8 cellular contexts compared by ENCODE assay signal in genomic region chr2:58571181-58571852, GRCh38.
DNase-seq lines count a peak whose midpoint lies in the region; ATAC-seq, FAIRE-seq and TF ChIP-seq lines count a peak whose summit lies in the region.

No MANE protein-coding gene starts in this region.

- H3K9me3 ChIP-seq in prostate gland, result no peaks in the 10 kb centered on the region

- TF ChIP-seq CTCF in D721Med (IDR thresholded peaks at IDR 0.05; ENCODE audit: insufficient read depth, missing control alignments) (peak; percentile 87), prostate gland (IDR thresholded peaks at IDR 0.05) (peak in 3 of 4 experiments; percentile 44 to 74 (median 56))

- H3K27me3 ChIP-seq in prostate gland (replicated peaks; ENCODE audit: insufficient read depth), result no peaks in the 10 kb centered on the region

- H3K4me3 ChIP-seq in prostate gland, result no peak overlapping the region

- FAIRE-seq in D721Med (lab: Jason Lieb, UNC), result peak; percentile 72

- no peak for TF ChIP-seq POLR2A in prostate gland (IDR thresholded peaks at IDR 0.05)

- 16% methylated on average over 10 of the region's 10 CpGs for WGBS in prostate gland

- no peaks in the 10 kb centered on the region for H3K4me1 ChIP-seq in prostate gland (replicated peaks)

- intact Hi-C loops in prostate gland (cut with DNase I), result no loop called here

- DNase-seq in D721Med (ENCODE audit: insufficient read length, low spot score) (no peak), NCI-H2081 treated with DMSO at 0.1 percent for 48 hours (lab: John Stamatoyannopoulos, UW) (peak; percentile 69), T1000 (lab: John Stamatoyannopoulos, UW) (peak; percentile 16), foreskin melanocyte (peak; percentile 66), prostate gland (ENCODE audit: low spot score) (peak; percentile 53)
- no peak for DNase-seq in activated T-cell treated with anti-CD3 and anti-CD28 coated beads, Interleukin-2, amount 50 U/mL, for 48 hours

- H3K36me3 ChIP-seq in prostate gland, result no peaks in the 10 kb centered on the region

- no peak overlapping the region for H3K27ac ChIP-seq in prostate gland

- ATAC-seq in GM19035 (IDR thresholded peaks at IDR 0.05; ENCODE audit: unreplicated experiment), result peak; percentile 82
- peak; percentile 83 for ATAC-seq in HG03103 (IDR thresholded peaks at IDR 0.05; ENCODE audit: low read depth, unreplicated experiment)

Comparison
In these comparisons a context has a peak if more than half of its experiments do, and no peak if none do; other contexts are left out.
1. DNase-seq: peak in NCI-H2081 treated with DMSO at 0.1 percent for 48 hours (single experiment), T1000 (single experiment), foreskin melanocyte (single experiment) and prostate gland (single experiment); none in D721Med (single experiment) and activated T-cell treated with anti-CD3 and anti-CD28 coated beads, Interleukin-2, amount 50 U/mL, for 48 hours (0 of 2).